9 cellular contexts compared by ENCODE assay signal in the genomic region with DNA sequence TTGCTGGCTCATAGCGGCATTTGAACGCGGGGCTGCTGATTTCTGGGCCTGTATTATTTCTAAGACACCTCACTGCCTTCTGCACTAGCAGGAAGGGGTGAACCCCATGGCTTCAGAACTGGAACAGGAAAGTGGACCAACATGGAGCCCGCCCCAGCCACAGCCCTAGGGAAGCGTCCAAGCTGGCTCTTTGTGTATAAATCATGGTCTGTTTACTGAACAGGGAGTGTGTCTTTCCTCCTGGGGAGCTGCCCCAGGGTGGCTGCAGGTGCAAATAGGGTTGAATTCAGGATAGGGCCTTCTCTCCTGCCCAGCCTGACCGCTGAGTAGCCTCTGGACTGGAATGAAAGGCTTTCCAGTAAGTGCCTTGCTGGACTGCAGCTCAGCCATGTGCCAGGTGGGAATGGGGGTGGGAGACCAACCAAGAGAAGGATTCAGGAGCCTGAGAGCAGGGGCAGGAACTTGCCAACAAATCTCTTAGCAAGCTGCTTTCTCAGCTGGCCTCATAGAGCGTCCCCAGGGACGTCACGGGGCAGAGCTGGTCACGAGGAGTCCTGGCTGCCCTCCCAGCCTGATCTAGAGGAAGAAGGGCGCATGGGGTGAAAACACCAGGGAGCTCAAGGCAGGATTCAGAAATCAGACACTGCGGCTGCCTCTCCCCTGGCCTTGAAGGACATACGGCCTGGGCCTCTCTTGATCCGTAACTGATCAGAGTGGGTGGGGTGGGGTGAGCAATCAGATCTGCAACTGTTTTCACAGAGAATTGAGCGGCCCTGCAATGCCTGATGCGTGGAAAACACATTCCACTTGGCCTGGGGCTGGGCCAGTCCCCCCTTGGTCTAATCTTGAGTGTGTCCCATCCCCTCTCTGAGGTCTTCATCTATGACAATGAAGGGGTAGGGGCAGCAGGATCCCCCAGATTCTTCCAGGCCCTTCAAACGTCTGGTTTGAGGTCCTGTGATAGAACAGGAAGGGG. TPM values are rescaled to one million over a fixed set of nuclear protein-coding genes. Genes with fewer than 3 reads are reported as not detected.
DNase-seq lines count a peak whose midpoint lies in the region; ATAC-seq, FAIRE-seq and TF ChIP-seq lines count a peak whose summit lies in the region.
"Had no signal": no experiment of that assay in that cellular context is flagged by ENCODE, and none has a peak within 500 bp of the region (broad histone marks: within the 10 kb centered on the region; RNA-seq: fewer than 3 reads in every experiment).

No MANE protein-coding gene starts in this region.

- H3K27me3 ChIP-seq in ascending aorta = no peaks in the 10 kb centered on the region
- no peaks in the 10 kb centered on the region for H3K27me3 ChIP-seq in spleen (replicated peaks in 1 of 7)

- WGBS in spleen, 5 donors = 60 to 83% (median 76%) methylated on average over 15 to 17 of the region's 17 CpGs

- ATAC-seq in HG02938 (IDR thresholded peaks at IDR 0.05; ENCODE audit: unreplicated experiment) = no peak

- H3K27ac ChIP-seq in ascending aorta = peak overlapping the region; percentile 85 to 93
- peak overlapping the region; percentile 19 to 86 (median 74) for H3K27ac ChIP-seq in spleen
- H3K27ac ChIP-seq: epithelial cell of prostate had no signal

- H3K9me3 ChIP-seq in ascending aorta (no peaks in the 10 kb centered on the region), spleen (no peaks in the 10 kb centered on the region)

- peaks cover 11 to 26% of the 10 kb centered on the region in 2 donors for H3K4me1 ChIP-seq in ascending aorta
- peaks cover 9 to 28% (median 17%) of the 10 kb centered on the region in 6 donors for H3K4me1 ChIP-seq in spleen

- H3K4me3 ChIP-seq in ascending aorta (peak overlapping the region in 1 of 2 donors; percentile 23), spleen (no peak overlapping the region)

- no peaks in the 10 kb centered on the region for H3K36me3 ChIP-seq in ascending aorta
- H3K36me3 ChIP-seq in spleen = no peaks in the 10 kb centered on the region

- TF ChIP-seq CTCF in ascending aorta (IDR thresholded peaks at IDR 0.05) = no peak
- no peak for TF ChIP-seq CTCF in spleen (IDR thresholded peaks at IDR 0.05 in 8 of 11, conservative IDR thresholded peaks at IDR 0.05 in 3 of 11)
- no peak for TF ChIP-seq CTCF in D721Med (IDR thresholded peaks at IDR 0.05; ENCODE audit: insufficient read depth, missing control alignments)

- TF ChIP-seq POLR2A in spleen (IDR thresholded peaks at IDR 0.05) = no peak

- DNase-seq in LHCN-M2 (ENCODE audit: low read depth) (peak; percentile 97), ascending aorta (ENCODE audit: low spot score in 2 of 2) (peak; percentile 81 to 95), iris pigment epithelial cell (ENCODE audit: low read depth) (peak; percentile 75), spleen (peak; percentile 83), NCI-H526 treated with DMSO at 0.1 percent for 48 hours (lab: John Stamatoyannopoulos, UW) (no peak), activated T-cell treated with anti-CD3 and anti-CD28 coated beads for 4 hours (no peak), D721Med (ENCODE audit: insufficient read length, low spot score) (no peak)

- intact Hi-C loops in ascending aorta (cut with DNase I) = loop anchor here (1.0 to 5.0 kb wide), 4 partner anchors 48 to 496 kb away; a partner anchor contains a TSS
- intact Hi-C loops in spleen (cut with DNase I; ENCODE audit: low total_unique reads) = no loop called here

- no peak for FAIRE-seq in D721Med (lab: Jason Lieb, UNC)

RNA-seq across cellular contexts. Expression of a gene that starts 56.5 kb away (rescaled TPM):
- total RNA-seq in LHCN-M2 (2014; rRNA removed) (35.5 and 43.1 TPM in 2 replicates), ascending aorta (208 TPM), spleen (10 to 100 TPM; 41.4 to 80.9 (median 59.2) TPM)
- polyA plus RNA-seq in LHCN-M2 (2012) = 62.2 TPM
- polyA plus RNA-seq in spleen = 10 to 100 TPM in 1 of 3 donors, 1 to 10 TPM in 2; 9.7 to 25.8 (median 9.7) TPM

Comparison
In these comparisons a context has a peak if more than half of its experiments do, and no peak if none do; other contexts are left out.
1. DNase-seq: peak in LHCN-M2 (single experiment), ascending aorta (2 of 2), iris pigment epithelial cell (single experiment) and spleen (single experiment); none in NCI-H526 treated with DMSO at 0.1 percent for 48 hours (single experiment), activated T-cell treated with anti-CD3 and anti-CD28 coated beads for 4 hours (single experiment) and D721Med (single experiment).